10 cellular contexts compared by ENCODE assay signal in the genomic region with DNA sequence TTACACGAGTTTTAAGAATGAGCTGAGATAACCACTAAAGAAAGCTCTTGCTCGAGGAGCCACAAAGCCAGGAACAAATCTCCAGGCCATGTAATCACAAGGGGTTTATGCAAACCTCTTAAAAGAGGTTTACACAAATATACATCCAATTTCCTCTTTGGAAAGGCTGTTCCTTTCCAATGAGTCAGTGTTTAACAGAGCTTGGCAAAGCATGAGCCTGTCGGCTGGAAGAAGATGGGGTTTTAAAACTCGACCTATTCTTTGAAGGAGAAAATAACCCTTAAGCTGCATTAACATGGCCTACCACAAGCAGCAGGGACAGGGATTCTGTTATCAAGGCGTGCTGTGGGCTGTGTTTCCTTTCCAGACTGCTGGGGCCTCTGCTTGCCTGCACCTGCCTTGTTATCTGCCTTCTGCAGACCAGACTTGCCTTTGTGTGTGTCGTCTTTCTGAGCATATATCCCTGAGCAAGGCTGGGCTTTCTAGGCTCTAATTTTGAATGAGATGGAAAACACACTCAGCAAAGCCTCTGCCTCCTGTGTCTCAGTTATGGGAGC. TPM values are rescaled to one million over a fixed set of nuclear protein-coding genes. Genes with fewer than 3 reads are reported as not detected.
DNase-seq lines count a peak whose midpoint lies in the region; ATAC-seq and TF ChIP-seq lines count a peak whose summit lies in the region.
"Had no signal": no experiment of that assay in that cellular context is flagged by ENCODE, and none has a peak within 500 bp of the region (broad histone marks: within the 10 kb centered on the region; RNA-seq: fewer than 3 reads in every experiment).

No MANE protein-coding gene starts in this region.

- peak; percentile 25 for DNase-seq in DMS79 (lab: John Stamatoyannopoulos, UW)
- DNase-seq in NCI-H2171 (lab: John Stamatoyannopoulos, UW) = peak; percentile 21
- peak; percentile 32 for DNase-seq in dedifferentiated amniotic fluid mesenchymal stem cell (ENCODE audit: extremely low spot score)
- no peak for DNase-seq in mesothelial cell of epicardium (ENCODE audit: low spot score in 2 of 2, unreplicated experiment in 2 of 2)
- DNase-seq in activated CD8-positive, alpha-beta memory T cell treated with anti-CD3 and anti-CD28 coated beads, Interleukin-2, amount 50 U/mL, for 48 hours = no peak
- DNase-seq in GOT3 (lab: John Stamatoyannopoulos, UW) = no peak
- DNase-seq in NCI-H524 (lab: John Stamatoyannopoulos, UW) = no peak
- DNase-seq: Caco-2, natural killer cell had no signal

- H3K27ac Mint-ChIP-seq in mesothelial cell of epicardium = peak overlapping the region; percentile 41
- H3K27ac Mint-ChIP-seq: natural killer cell had no signal

- H3K4me1 Mint-ChIP-seq in mesothelial cell of epicardium = peaks cover 21% of the 10 kb centered on the region

- no peaks in the 10 kb centered on the region for H3K36me3 Mint-ChIP-seq in mesothelial cell of epicardium
- H3K36me3 Mint-ChIP-seq: natural killer cell had no signal

- no peak for TF ChIP-seq CTCF in mesothelial cell of epicardium (IDR thresholded peaks at IDR 0.05; ENCODE audit: unreplicated experiment)

- peaks cover 9% of the 10 kb centered on the region for H3K27me3 Mint-ChIP-seq in mesothelial cell of epicardium (ENCODE audit: low read depth)

- no peak for ATAC-seq in HG02885 (IDR thresholded peaks at IDR 0.05; ENCODE audit: poor library complexity, unreplicated experiment)
- ATAC-seq: natural killer cell had no signal

- H3K4me3 Mint-ChIP-seq in mesothelial cell of epicardium = no peak overlapping the region
- H3K4me3 Mint-ChIP-seq: natural killer cell had no signal

- H3K9me3 Mint-ChIP-seq in mesothelial cell of epicardium = no peaks in the 10 kb centered on the region
- H3K9me3 Mint-ChIP-seq: natural killer cell had no signal

RNA-seq across cellular contexts. Expression of a gene that starts 40.6 kb away (rescaled TPM):
- total RNA-seq in mesothelial cell of epicardium = 2.8 to 3.1 TPM (median 2.9 TPM) in 3 replicates

Comparison
In these comparisons a context has a peak if more than half of its experiments do, and no peak if none do; other contexts are left out.
1. DNase-seq: peak in DMS79 (single experiment), NCI-H2171 (single experiment) and dedifferentiated amniotic fluid mesenchymal stem cell (single experiment); none in mesothelial cell of epicardium (0 of 2), activated CD8-positive, alpha-beta memory T cell treated with anti-CD3 and anti-CD28 coated beads, Interleukin-2, amount 50 U/mL, for 48 hours (single experiment), GOT3 (single experiment) and NCI-H524 (0 of 2).